ENCODE assay signal across 1 cellular context in the genomic region with DNA sequence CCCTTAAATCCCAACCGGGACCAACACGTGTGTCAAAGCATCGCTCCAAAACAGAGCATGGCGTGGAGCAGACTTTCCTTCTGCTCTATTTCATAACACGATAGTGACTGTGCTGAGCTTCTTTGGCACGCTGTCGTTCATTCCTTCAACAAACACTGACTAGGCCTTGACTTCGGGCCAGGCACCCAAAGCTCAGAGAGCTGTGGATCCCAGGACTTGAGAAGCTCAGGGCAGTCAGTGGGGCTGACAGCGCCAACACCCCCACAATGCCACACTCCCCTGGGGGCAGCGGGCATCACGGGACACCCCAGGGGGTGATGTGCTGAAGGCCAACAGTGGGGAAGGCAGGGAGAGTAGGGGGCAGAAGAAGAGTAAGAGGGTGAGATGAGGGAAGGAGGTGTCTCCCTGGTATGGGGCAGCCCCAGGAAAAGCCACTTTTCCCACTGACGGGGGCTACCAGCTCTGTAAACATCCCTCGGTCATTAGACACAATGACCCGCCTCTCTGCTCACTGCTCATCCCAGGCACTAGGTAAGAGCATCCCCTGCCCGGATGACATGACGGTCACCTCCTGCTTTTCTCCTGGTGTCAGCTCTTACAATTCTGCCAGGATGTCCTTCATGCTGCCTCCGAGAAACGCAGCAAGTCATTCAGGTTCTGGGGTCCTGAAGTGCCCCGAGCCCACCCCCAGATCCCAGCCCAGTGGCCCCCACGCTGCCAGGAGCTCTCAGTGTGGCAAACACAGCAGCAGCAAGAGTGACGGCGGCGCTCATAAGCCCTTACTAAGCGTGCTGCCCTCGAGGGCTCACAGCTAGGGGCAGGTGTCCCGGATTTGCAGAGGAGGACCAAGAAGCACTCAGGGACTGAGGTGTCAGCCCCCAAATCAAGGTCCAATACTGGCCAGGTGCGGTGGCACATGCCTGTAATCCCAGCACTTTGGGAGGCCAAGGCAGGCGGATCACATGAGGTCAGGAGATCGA.
TF ChIP-seq lines count a peak whose summit lies in the region.

No MANE protein-coding gene starts in this region.

TF ChIP-seq in WTC11, 78 proteins besides CTCF, POLR2A, EP300 and RAD21:
- TF ChIP-seq, protein P1, sequence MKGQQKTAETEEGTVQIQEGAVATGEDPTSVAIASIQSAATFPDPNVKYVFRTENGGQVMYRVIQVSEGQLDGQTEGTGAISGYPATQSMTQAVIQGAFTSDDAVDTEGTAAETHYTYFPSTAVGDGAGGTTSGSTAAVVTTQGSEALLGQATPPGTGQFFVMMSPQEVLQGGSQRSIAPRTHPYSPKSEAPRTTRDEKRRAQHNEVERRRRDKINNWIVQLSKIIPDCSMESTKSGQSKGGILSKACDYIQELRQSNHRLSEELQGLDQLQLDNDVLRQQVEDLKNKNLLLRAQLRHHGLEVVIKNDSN (CRISPR knock-in tag; IDR thresholded peaks at IDR 0.05) = no peak
- TF ChIP-seq FOXK1 (CRISPR knock-in tag; IDR thresholded peaks at IDR 0.05) = no peak
- TF ChIP-seq KAT7 (CRISPR knock-in tag; IDR thresholded peaks at IDR 0.05; ENCODE audit: borderline replicate concordance) = no peak
- no peak for TF ChIP-seq OVOL2 (CRISPR knock-in tag; IDR thresholded peaks at IDR 0.05; ENCODE audit: borderline replicate concordance)
- no peak for TF ChIP-seq FOXJ3 (CRISPR knock-in tag; IDR thresholded peaks at IDR 0.05; ENCODE audit: borderline replicate concordance)
- no peak for TF ChIP-seq ZNF396 (CRISPR knock-in tag; IDR thresholded peaks at IDR 0.05; ENCODE audit: borderline replicate concordance)
